30 cellular contexts compared by ENCODE assay signal in the genomic region with DNA sequence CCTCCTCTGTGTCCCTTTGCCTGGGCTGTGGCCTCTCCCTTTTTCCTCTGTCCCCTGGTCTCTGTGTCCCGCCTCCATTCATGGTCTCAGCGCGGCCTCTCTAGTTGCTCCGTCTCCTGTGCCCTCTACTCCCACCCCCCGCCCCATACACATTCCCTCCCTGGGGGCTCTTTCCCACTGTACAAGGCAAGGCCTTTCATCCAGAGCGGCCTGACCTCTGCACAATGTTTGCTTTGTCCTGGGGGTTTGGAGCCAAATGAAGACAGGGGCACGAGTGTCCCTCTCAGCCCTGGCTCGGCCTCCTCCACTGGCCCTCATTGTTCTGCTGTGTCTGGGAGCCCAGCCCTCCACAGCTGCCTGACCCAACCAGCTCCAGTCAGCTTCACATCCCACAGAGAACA.
DNase-seq lines count a peak whose midpoint lies in the region; ATAC-seq, FAIRE-seq and TF ChIP-seq lines count a peak whose summit lies in the region.
"Had no signal": no experiment of that assay in that cellular context is flagged by ENCODE, and none has a peak within 500 bp of the region (broad histone marks: within the 10 kb centered on the region; RNA-seq: fewer than 3 reads in every experiment).

No MANE protein-coding gene starts in this region.

- no peaks in the 10 kb centered on the region for H3K27me3 Mint-ChIP-seq in progenitor cell of endocrine pancreas
- H3K27me3 Mint-ChIP-seq: activated naive CD4-positive, alpha-beta T cell treated with anti-CD3 and anti-CD28 coated beads, Interleukin-2, amount 50 U/mL, for 24 hours; B cell; naive B cell; stimulated activated naive CD8-positive, alpha-beta T cell treated with anti-CD3 and anti-CD28 coated beads, Interleukin-15, Interleukin-2, amounts not matched to agents 100 ng/mL and 50 ng/mL, for 24 hours had no signal

- peaks cover 4% of the 10 kb centered on the region in 2 donors for H3K9me3 ChIP-seq in kidney (ENCODE audit: control insufficient read depth in 1 of 2, low read length in 2 of 2)
- H3K9me3 ChIP-seq: thyroid gland had no signal

- TF ChIP-seq CTCF in progenitor cell of endocrine pancreas (IDR thresholded peaks at IDR 0.05; ENCODE audit: unreplicated experiment), result no peak
- TF ChIP-seq CTCF in kidney (IDR thresholded peaks at IDR 0.05; ENCODE audit: borderline replicate concordance, extremely low read depth, insufficient read depth), result no peak

- no peaks in the 10 kb centered on the region for H3K36me3 ChIP-seq in kidney (ENCODE audit: control insufficient read depth in 1 of 2, insufficient read depth in 2 of 2, low read length in 2 of 2)
- H3K36me3 ChIP-seq: heart left ventricle, thyroid gland had no signal

- in situ Hi-C loops in SK-MEL-5 (cut with HindIII; ENCODE audit: low pct_unique_long_range_greater_than_20kb, low sequenced_read_pairs), result no loop called here

- H3K27ac ChIP-seq in kidney (ENCODE audit: low read depth in 2 of 2, low read length in 2 of 2), result no peak overlapping the region
- H3K27ac ChIP-seq: epithelial cell of prostate, heart left ventricle, thyroid gland had no signal

- H3K36me3 Mint-ChIP-seq in progenitor cell of endocrine pancreas (ENCODE audit: insufficient read depth), result no peaks in the 10 kb centered on the region
- H3K36me3 Mint-ChIP-seq: activated naive CD4-positive, alpha-beta T cell treated with anti-CD3 and anti-CD28 coated beads, Interleukin-2, amount 50 U/mL, for 24 hours; naive B cell had no signal

- no peak overlapping the region for H3K4me3 ChIP-seq in kidney (ENCODE audit: low read length in 2 of 2)
- H3K4me3 ChIP-seq: heart left ventricle, smooth muscle cell, thyroid gland had no signal

- FAIRE-seq in kidney (lab: Jason Lieb, UNC), result no peak
- FAIRE-seq: bronchial epithelial cell, H1, RCC 7860 had no signal

- ATAC-seq in left ventricle myocardium superior (no peak), GM18873 (IDR thresholded peaks at IDR 0.05; ENCODE audit: low FRiP score, unreplicated experiment) (no peak)
- ATAC-seq: activated CD4-positive, CD25-positive, alpha-beta regulatory T cell treated with anti-CD3 and anti-CD28 coated beads, Interleukin-2, amount 50 U/mL, for 24 hours; CD8-positive, alpha-beta T cell; heart left ventricle; right cardiac atrium had no signal

- DNase-seq in SK-MEL-5 (ENCODE audit: low read depth, low spot score) (peak; percentile 49), globus pallidus (ENCODE audit: low spot score) (peak; percentile 98), midbrain (lab: John Stamatoyannopoulos, UW) (peak; percentile 90), progenitor cell of endocrine pancreas (ENCODE audit: low spot score, unreplicated experiment) (no peak), kidney (no peak), left ventricle myocardium superior (no peak)
- DNase-seq in stimulated activated naive CD4-positive, alpha-beta T cell treated with Interleukin-2 at 50 U/mL for 16 hours (lab: John Stamatoyannopoulos, UW), result no peak
- DNase-seq: activated CD8-positive, alpha-beta memory T cell treated with anti-CD3 and anti-CD28 coated beads for 24 hours; activated T-cell treated with anti-CD3 and anti-CD28 coated beads for 4 hours; CD8-positive, alpha-beta T cell; effector CD4-positive, alpha-beta T cell; heart left ventricle; HFFc6; mesendoderm; naive B cell; NCI-H1436 treated with DMSO at 0.1 percent for 48 hours; NCI-H345; SHP77 treated with DMSO at 0.1 percent for 48 hours; thyroid gland had no signal

- intact Hi-C loops in kidney (cut with DNase I), result no loop called here
- intact Hi-C loops in left ventricle myocardium superior (cut with micrococcal nuclease), result no loop called here

- no peaks in the 10 kb centered on the region for H3K4me1 ChIP-seq in kidney (ENCODE audit: control insufficient read depth in 1 of 2, insufficient read depth in 1 of 2, low read depth in 1 of 2, low read length in 2 of 2)
- H3K4me1 ChIP-seq: heart left ventricle, thyroid gland had no signal

- peaks cover 12% of the 10 kb centered on the region for H3K9me3 Mint-ChIP-seq in progenitor cell of endocrine pancreas (ENCODE audit: low read depth)
- H3K9me3 Mint-ChIP-seq: activated naive CD4-positive, alpha-beta T cell treated with anti-CD3 and anti-CD28 coated beads, Interleukin-2, amount 50 U/mL, for 24 hours had no signal

- H3K27ac Mint-ChIP-seq in progenitor cell of endocrine pancreas, result peak overlapping the region; percentile 80
- H3K27ac Mint-ChIP-seq: activated naive CD4-positive, alpha-beta T cell treated with anti-CD3 and anti-CD28 coated beads, Interleukin-2, amount 50 U/mL, for 24 hours; B cell; CD8-positive, alpha-beta T cell; HFFc6; naive B cell; stimulated activated naive CD8-positive, alpha-beta T cell treated with anti-CD3 and anti-CD28 coated beads, Interleukin-15, Interleukin-2, amounts not matched to agents 100 ng/mL and 50 ng/mL, for 24 hours had no signal

- H3K4me1 Mint-ChIP-seq in progenitor cell of endocrine pancreas (ENCODE audit: low read depth), result peaks cover 13% of the 10 kb centered on the region
- H3K4me1 Mint-ChIP-seq: activated naive CD4-positive, alpha-beta T cell treated with anti-CD3 and anti-CD28 coated beads, Interleukin-2, amount 50 U/mL, for 24 hours; B cell; naive B cell had no signal

- H3K4me3 Mint-ChIP-seq in progenitor cell of endocrine pancreas (ENCODE audit: low read depth), result no peak overlapping the region
- H3K4me3 Mint-ChIP-seq: activated naive CD4-positive, alpha-beta T cell treated with anti-CD3 and anti-CD28 coated beads, Interleukin-2, amount 50 U/mL, for 24 hours; B cell; CD8-positive, alpha-beta T cell; HFFc6; naive B cell; stimulated activated naive CD8-positive, alpha-beta T cell treated with anti-CD3 and anti-CD28 coated beads, Interleukin-15, Interleukin-2, amounts not matched to agents 100 ng/mL and 50 ng/mL, for 24 hours had no signal

- H3K9ac ChIP-seq in kidney (ENCODE audit: low read length in 2 of 2), result no peak overlapping the region

Comparison
In these comparisons a context has a peak if more than half of its experiments do, and no peak if none do; other contexts are left out.
1. DNase-seq: peak in SK-MEL-5 (single experiment), globus pallidus (single experiment) and midbrain (single experiment); none in progenitor cell of endocrine pancreas (single experiment), kidney (single experiment), stimulated activated naive CD4-positive, alpha-beta T cell treated with Interleukin-2 at 50 U/mL for 16 hours (single experiment) and left ventricle myocardium superior (single experiment).